20 cellular contexts compared by ENCODE assay signal in the genomic region with DNA sequence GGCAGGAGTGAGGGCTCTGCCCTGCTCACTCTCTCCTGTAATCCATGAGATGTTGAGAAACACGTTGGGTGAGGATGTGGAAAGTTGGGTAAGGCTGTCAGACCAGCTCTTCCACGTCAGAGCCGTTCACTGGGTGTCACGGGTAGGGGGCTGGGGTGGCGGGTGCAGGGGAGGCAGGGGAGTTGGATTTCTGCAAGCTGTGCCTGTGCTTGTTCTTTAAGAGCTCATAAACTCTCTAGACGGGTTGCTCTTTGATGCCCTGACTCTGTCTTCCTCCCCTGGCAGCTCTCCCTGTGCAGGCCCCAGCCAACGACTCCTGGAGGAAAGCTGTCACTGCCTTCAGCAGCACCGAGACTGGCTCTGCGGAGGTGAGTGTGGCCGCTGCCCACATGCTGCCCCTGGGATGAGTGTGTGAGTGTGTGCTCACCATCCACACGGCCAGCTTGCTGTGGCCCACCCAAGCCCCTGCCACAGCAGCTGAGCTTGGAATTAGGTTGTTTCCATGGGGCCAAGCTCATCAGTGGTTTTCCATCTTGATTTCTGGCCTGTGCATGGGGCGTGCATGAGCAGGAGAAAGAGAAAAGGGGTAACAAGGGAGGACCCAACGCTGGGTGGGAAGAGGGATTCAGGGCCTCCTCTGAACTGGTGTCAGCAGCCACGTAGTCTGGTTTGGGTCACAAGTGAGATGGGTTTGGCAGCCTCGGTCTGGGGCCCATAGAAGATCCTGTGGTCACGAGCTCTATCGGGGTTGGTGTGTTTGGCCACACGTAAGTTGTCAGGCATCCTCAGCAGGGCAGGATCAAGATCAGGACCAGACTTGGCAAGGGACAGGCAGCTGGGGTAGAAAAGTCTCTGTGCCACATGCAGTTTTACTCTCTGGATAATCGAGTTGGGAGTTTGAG. TPM values are rescaled to one million over a fixed set of nuclear protein-coding genes. Genes with fewer than 3 reads are reported as not detected.
DNase-seq lines count a peak whose midpoint lies in the region; ATAC-seq, FAIRE-seq and TF ChIP-seq lines count a peak whose summit lies in the region.
"Had no signal": no experiment of that assay in that cellular context is flagged by ENCODE, and none has a peak within 500 bp of the region (broad histone marks: within the 10 kb centered on the region; RNA-seq: fewer than 3 reads in every experiment).

No MANE protein-coding gene starts in this region.

- no peak overlapping the region for H4K5ac ChIP-seq in H1 (ENCODE audit: insufficient read length, low read depth, low read length)

- H4K91ac ChIP-seq in H1 (replicated peaks; ENCODE audit: insufficient read length, low read length) = no peak overlapping the region

- TF ChIP-seq POLR2A in H1 (IDR thresholded peaks at IDR 0.05; ENCODE audit: control extremely low read depth in 1 of 2, low read depth in 2 of 2, low read length in 2 of 2) = no peak

- no peak overlapping the region for H3K4me3 Mint-ChIP-seq in MCF 10A (ENCODE audit: unreplicated experiment)
- no peak overlapping the region for H3K4me3 Mint-ChIP-seq in mesothelial cell of epicardium
- peak overlapping the region; percentile 28 for H3K4me3 Mint-ChIP-seq in type B pancreatic cell
- no peak overlapping the region for H3K4me3 Mint-ChIP-seq in activated CD8-positive, alpha-beta memory T cell treated with anti-CD3 and anti-CD28 coated beads, Interleukin-2, amount 10 ng/mL, durations not matched to agents 7 days and 5 days

- H3K9ac ChIP-seq in mammary epithelial cell (ENCODE audit: insufficient read depth, low read length) = no peak overlapping the region
- no peak overlapping the region for H3K9ac ChIP-seq in H1 (replicated peaks in 1 of 4; ENCODE audit: extremely low read depth in 1 of 4, low read depth in 3 of 4, low read length in 3 of 4)

- H3K56ac ChIP-seq in H1 (replicated peaks; ENCODE audit: insufficient read length, low read depth, low read length) = no peak overlapping the region

- H3K9me3 Mint-ChIP-seq in MCF 10A (ENCODE audit: unreplicated experiment) (no peaks in the 10 kb centered on the region), mesothelial cell of epicardium (no peaks in the 10 kb centered on the region), type B pancreatic cell (no peaks in the 10 kb centered on the region)
- no peaks in the 10 kb centered on the region for H3K9me3 Mint-ChIP-seq in activated CD8-positive, alpha-beta memory T cell treated with anti-CD3 and anti-CD28 coated beads, Interleukin-2, amount 10 ng/mL, durations not matched to agents 7 days and 5 days (ENCODE audit: low read depth)

- no peak overlapping the region; the same call in 1 of the 2 replicates for H2BK5ac ChIP-seq in H1 (ENCODE audit: low read depth, low read length)

- H3K27me3 Mint-ChIP-seq in MCF 10A (ENCODE audit: insufficient read depth, unreplicated experiment) = no peaks in the 10 kb centered on the region
- H3K27me3 Mint-ChIP-seq in mesothelial cell of epicardium (ENCODE audit: low read depth) = no peaks in the 10 kb centered on the region
- H3K27me3 Mint-ChIP-seq in type B pancreatic cell = no peaks in the 10 kb centered on the region
- H3K27me3 Mint-ChIP-seq in activated CD8-positive, alpha-beta memory T cell treated with anti-CD3 and anti-CD28 coated beads, Interleukin-2, amount 10 ng/mL, durations not matched to agents 7 days and 5 days = no peaks in the 10 kb centered on the region

- peaks cover 14% of the 10 kb centered on the region; the same call in 1 of the 2 replicates for H3K79me1 ChIP-seq in H1 (ENCODE audit: low read depth, low read length)

- H3K27ac Mint-ChIP-seq in MCF 10A (ENCODE audit: low read depth, unreplicated experiment) (peak overlapping the region; percentile 39), mesothelial cell of epicardium (peak overlapping the region; percentile 93), type B pancreatic cell (peak overlapping the region; percentile 82)
- H3K27ac Mint-ChIP-seq in activated CD8-positive, alpha-beta memory T cell treated with anti-CD3 and anti-CD28 coated beads, Interleukin-2, amount 10 ng/mL, durations not matched to agents 7 days and 5 days = no peak overlapping the region

- H3K4ac ChIP-seq in H1 (replicated peaks; ENCODE audit: insufficient read length, low read depth, low read length) = no peak overlapping the region

- peaks cover 14% of the 10 kb centered on the region for H3K4me1 ChIP-seq in mammary epithelial cell (ENCODE audit: insufficient read depth, low read length)
- H3K4me1 ChIP-seq in H1 (replicated peaks in 1 of 4; ENCODE audit: control insufficient read depth in 3 of 4, insufficient read depth in 4 of 4, low read length in 3 of 4) = no peaks in the 10 kb centered on the region; a peak in 1 of 7 replicates
- H3K4me1 ChIP-seq: upper lobe of left lung had no signal

- CTCF ChIA-PET in MCF 10A (lab: Yijun Ruan, JAX) (interaction anchor here (0.6 to 1.5 kb wide), 2 partner anchors 132 to 775 kb away, joined by 5 to 7 read pairs; no protein-coding TSS in a partner anchor), mammary epithelial cell (lab: Charles Lee; ENCODE audit: low non-redundant PET) (no interaction called here), H1 (lab: Charles Lee; ENCODE audit: partially characterized antibody) (interaction anchor here (0.8 to 1.8 kb wide), 6 partner anchors 9 to 114 kb away, joined by 3 to 6 read pairs (median 3); no protein-coding TSS in a partner anchor)
- CTCF ChIA-PET in activated CD8-positive, alpha-beta memory T cell treated with anti-CD3 and anti-CD28 coated beads, Interleukin-2, amount 10 ng/mL, durations not matched to agents 7 days and 5 days (lab: Charles Lee) = interaction anchor here (0.5 to 3.1 kb wide), 6 partner anchors 18 to 132 kb away, joined by 3 to 12 read pairs (median 5); a partner anchor contains a TSS

- H2BK15ac ChIP-seq in H1 (ENCODE audit: low read length) = no peak overlapping the region

- dilution Hi-C loops in mammary epithelial cell (cut with HindIII; ENCODE audit: low sequenced_read_pairs) = loop anchor here (5.0 kb wide), 1 partner anchor 36 kb away; no protein-coding TSS in a partner anchor

- BruUV-seq in MCF 10A (replicated peaks; lab: Mats Ljungman, UMichigan) (no TSS peak), mammary epithelial cell (replicated peaks; lab: Mats Ljungman, UMichigan) (no TSS peak)

- no peak for TF ChIP-seq CTCF in MCF 10A (IDR thresholded peaks at IDR 0.05; ENCODE audit: unreplicated experiment)
- TF ChIP-seq CTCF in mammary epithelial cell (conservative IDR thresholded peaks at IDR 0.05 in 1 of 2, IDR thresholded peaks at IDR 0.05 in 1 of 2; ENCODE audit: extremely low read depth in 1 of 2, insufficient read depth in 1 of 2, low read depth in 1 of 2, low read length in 2 of 2) = no peak
- TF ChIP-seq CTCF in H1 (IDR thresholded peaks at IDR 0.05; ENCODE audit: control extremely low read depth in 1 of 3, insufficient read depth in 1 of 3, low read depth in 1 of 3, low read length in 3 of 3) = no peak
- no peak for TF ChIP-seq CTCF in mesothelial cell of epicardium (IDR thresholded peaks at IDR 0.05; ENCODE audit: unreplicated experiment)
- no peak for TF ChIP-seq CTCF in type B pancreatic cell (conservative IDR thresholded peaks at IDR 0.05)

- no peak overlapping the region for H3K14ac ChIP-seq in H1 (ENCODE audit: insufficient read length)

- intact Hi-C loops in MCF 10A (cut with micrococcal nuclease) = no loop called here
- intact Hi-C loops in mammary epithelial cell (cut with micrococcal nuclease) = no loop called here

- H3K4me2 ChIP-seq in mammary epithelial cell (ENCODE audit: insufficient read depth, low read depth, low read length) (no peak overlapping the region), H1 (ENCODE audit: insufficient read depth in 1 of 2, low read depth in 2 of 2, low read length in 2 of 2) (no peak overlapping the region)

- no peaks in the 10 kb centered on the region for H3K23me2 ChIP-seq in H1 (ENCODE audit: low read depth, low read length)

- H3K36me3 ChIP-seq in mammary epithelial cell (ENCODE audit: insufficient read depth, low read length) = peaks cover 45% of the 10 kb centered on the region
- H3K36me3 ChIP-seq in H1 (ENCODE audit: control insufficient read depth in 2 of 4, insufficient read depth in 4 of 4, low read length in 3 of 4) = peaks cover 68 to 96% (median 88%) of the 10 kb centered on the region in 4 experiments

- H3K4me1 Mint-ChIP-seq in MCF 10A (ENCODE audit: insufficient read depth, unreplicated experiment) (no peaks in the 10 kb centered on the region), mesothelial cell of epicardium (peaks cover 11% of the 10 kb centered on the region), type B pancreatic cell (ENCODE audit: unreplicated experiment) (no peaks in the 10 kb centered on the region)
- peaks cover 2% of the 10 kb centered on the region for H3K4me1 Mint-ChIP-seq in activated CD8-positive, alpha-beta memory T cell treated with anti-CD3 and anti-CD28 coated beads, Interleukin-2, amount 10 ng/mL, durations not matched to agents 7 days and 5 days

- H3K36me3 Mint-ChIP-seq in MCF 10A (ENCODE audit: insufficient read depth, unreplicated experiment) (peaks cover 96% of the 10 kb centered on the region), mesothelial cell of epicardium (peaks cover 36% of the 10 kb centered on the region), type B pancreatic cell (peaks cover 22% of the 10 kb centered on the region)
- H3K36me3 Mint-ChIP-seq in activated CD8-positive, alpha-beta memory T cell treated with anti-CD3 and anti-CD28 coated beads, Interleukin-2, amount 10 ng/mL, durations not matched to agents 7 days and 5 days = peaks cover 52% of the 10 kb centered on the region

- H3K27ac ChIP-seq in mammary epithelial cell (ENCODE audit: insufficient read depth, low read depth, low read length) = no peak overlapping the region
- H3K27ac ChIP-seq in H1 (ENCODE audit: low read depth, low read length) = no peak overlapping the region
- H3K27ac ChIP-seq: cardiac muscle cell, upper lobe of left lung had no signal

- H2AK5ac ChIP-seq in H1 (ENCODE audit: low read depth, low read length) = no peak overlapping the region

- WGBS in mammary epithelial cell (ENCODE audit: low coverage, missing lambda C conversion rate) = 44% methylated on average over 14 of the region's 19 CpGs
- WGBS in H1 (ENCODE audit: extremely low coverage in 1 of 2, insufficient coverage in 1 of 2, insufficient read length in 1 of 2, insufficient replicate concordance in 2 of 2, low coverage in 1 of 2, low lambda C conversion rate in 2 of 2, missing lambda C conversion rate in 1 of 2), 2 experiments = 89% methylated on average over 19 of the region's 19 CpGs; no CpG with 5 or more reads in 1 of the 2 experiments

- in situ Hi-C loops in mammary epithelial cell (cut with MboI; ENCODE audit: low sequenced_read_pairs in 2 of 2) = no loop called here

- POLR2A ChIA-PET in MCF 10A (lab: Yijun Ruan, JAX) (interaction anchor here (0.8 kb wide), 1 partner anchor 803 kb away, joined by 4 read pairs; no protein-coding TSS in a partner anchor), H1 (lab: Charles Lee; ENCODE audit: partially characterized antibody) (interaction anchor here (0.6 to 1.6 kb wide), 6 partner anchors 11 to 88 kb away, joined by 3 read pairs; no protein-coding TSS in a partner anchor)

- TF ChIP-seq EP300 in H1 (IDR thresholded peaks at IDR 0.05; ENCODE audit: borderline replicate concordance in 1 of 2, low read depth in 2 of 2, low read length in 2 of 2) = no peak

- DNase-seq in MCF 10A (ENCODE audit: unreplicated experiment) = no peak
- no peak for DNase-seq in mammary epithelial cell
- no peak for DNase-seq in H1 (ENCODE audit: low read depth in 1 of 2, low spot score in 2 of 2)
- no peak for DNase-seq in mesothelial cell of epicardium (ENCODE audit: low spot score in 2 of 2, unreplicated experiment in 2 of 2)
- DNase-seq in type B pancreatic cell (ENCODE audit: extremely low spot score, unreplicated experiment) = no peak
- no peak for DNase-seq in activated CD8-positive, alpha-beta memory T cell treated with anti-CD3 and anti-CD28 coated beads, Interleukin-2, amount 10 ng/mL, durations not matched to agents 7 days and 5 days
- DNase-seq in NCI-H1417 treated with DMSO at 0.1 percent for 48 hours (lab: John Stamatoyannopoulos, UW) = no peak
- DNase-seq: activated CD4-positive, CD25-positive, alpha-beta regulatory T cell; activated naive CD4-positive, alpha-beta T cell treated with Interleukin-2 at 50 U/mL for 16 hours; EL; mesendoderm; MM.1S; NCI-H2081; NCI-H748 treated with DMSO at 0.1 percent for 48 hours; occipital lobe; small intestine; upper lobe of left lung had no signal

- H3K23ac ChIP-seq in H1 (ENCODE audit: insufficient read length) = no peak overlapping the region

- TF ChIP-seq RAD21 in H1 (IDR thresholded peaks at IDR 0.05 in 1 of 2, conservative IDR thresholded peaks at IDR 0.05 in 1 of 2; ENCODE audit: low read depth in 2 of 2, low read length in 2 of 2) = no peak

- H2BK20ac ChIP-seq in H1 (ENCODE audit: low read length) = no peak overlapping the region

- H3K27me3 ChIP-seq in mammary epithelial cell (ENCODE audit: insufficient read depth, low read length) (no peaks in the 10 kb centered on the region), H1 (replicated peaks in 1 of 4; ENCODE audit: control insufficient read depth in 3 of 4, extremely low read depth in 1 of 4, insufficient read depth in 3 of 4, low read length in 3 of 4) (no peaks in the 10 kb centered on the region)
- H3K27me3 ChIP-seq: cardiac muscle cell, upper lobe of left lung had no signal

- H3K4me3 ChIP-seq in mammary epithelial cell (replicated peaks in 1 of 3; ENCODE audit: insufficient read depth in 1 of 3, low read depth in 2 of 3, low read length in 3 of 3) = no peak overlapping the region
- H3K4me3 ChIP-seq in H1 (ENCODE audit: extremely low read depth in 1 of 4, insufficient read depth in 2 of 4, low read depth in 3 of 4, low read length in 4 of 4) = no peak overlapping the region
- H3K4me3 ChIP-seq: cardiac muscle cell, upper lobe of left lung had no signal

- H3K79me2 ChIP-seq in mammary epithelial cell (ENCODE audit: insufficient read depth, low read length) = peaks cover 36% of the 10 kb centered on the region
- peaks cover 0 to 17% of the 10 kb centered on the region in 2 experiments; a peak in 1 of 4 replicates for H3K79me2 ChIP-seq in H1 (ENCODE audit: control insufficient read depth in 1 of 2, insufficient read depth in 2 of 2, low read length in 2 of 2)

- H2BK120ac ChIP-seq in H1 (replicated peaks; ENCODE audit: low read depth, low read length) = no peak overlapping the region

- no peaks in the 10 kb centered on the region for H4K20me1 ChIP-seq in mammary epithelial cell (ENCODE audit: insufficient read depth, low read length)
- H4K20me1 ChIP-seq in H1 (replicated peaks in 1 of 2; ENCODE audit: control insufficient read depth in 1 of 2, insufficient read depth in 2 of 2, low read length in 2 of 2) = peaks cover 7 to 26% of the 10 kb centered on the region in 2 experiments

- H2AFZ ChIP-seq in mammary epithelial cell (ENCODE audit: low read depth, low read length) = no peak overlapping the region
- H2AFZ ChIP-seq in H1 (ENCODE audit: low read length) = no peak overlapping the region

- FAIRE-seq in H1 (lab: Jason Lieb, UNC) = no peak
- FAIRE-seq: small intestine had no signal

- no peak for ATAC-seq in SK-N-SH treated with all-trans-retinoic acid at 6 μM for 48 hours
- ATAC-seq in activated CD8-positive, alpha-beta memory T cell treated with anti-CD3 and anti-CD28 coated beads, Interleukin-2, amount 10 ng/mL, durations not matched to agents 7 days and 5 days = no peak
- ATAC-seq: Panc1 had no signal

- peak overlapping the region; percentile 7; the same call in 1 of the 2 replicates for H4K8ac ChIP-seq in H1 (ENCODE audit: extremely low read depth, insufficient read depth, low read length)

- H3K9me3 ChIP-seq in mammary epithelial cell (replicated peaks; ENCODE audit: insufficient read depth, low read length) (no peaks in the 10 kb centered on the region), H1 (ENCODE audit: insufficient read depth in 2 of 2, low read depth in 1 of 2, low read length in 1 of 2) (no peaks in the 10 kb centered on the region)
- H3K9me3 ChIP-seq: upper lobe of left lung had no signal

- no peak overlapping the region for H2BK12ac ChIP-seq in H1 (ENCODE audit: low read depth, low read length)

- H3K18ac ChIP-seq in H1 (ENCODE audit: extremely low read depth, low read length) = no peak overlapping the region

RNA-seq across cellular contexts. Expression of a gene that starts 21.0 kb away (rescaled TPM):
- total RNA-seq in MCF 10A (2022) (19.7 and 24.5 TPM in 2 replicates), mammary epithelial cell (10 to 100 TPM; 16.0 to 19.6 TPM), mesothelial cell of epicardium (54.8 to 59.2 TPM (median 57.2 TPM) in 3 replicates), type B pancreatic cell (ENCODE audit: low replicate concordance) (48.7 and 55.4 TPM in 2 replicates)
- polyA plus RNA-seq in mammary epithelial cell (10.6 TPM), H1 (2011; rRNA removed) (33.2 and 41.8 TPM in 2 replicates)
- 8.6 TPM for polyA minus RNA-seq in mammary epithelial cell
- total RNA-seq in H1 (2021; fragmentation: NEBNext Ultra II Directional; extraction: Animal tissue kit (Norgen Biotek cat#: 25700)) = 22.3 and 25.7 TPM in 2 replicates
- 26.4 TPM for polyA plus RNA-seq in H1 (2011; cell fraction: cytosol; rRNA removed)
- polyA plus RNA-seq in H1 (2011; cell fraction: nucleus; rRNA removed) = 139 TPM
- 25.0 to 35.0 TPM (median 30.7 TPM) in 4 replicates for polyA plus RNA-seq in H1 (2012, experiment 1 of 2)
- 16.7 TPM for polyA plus RNA-seq in H1 (2012, experiment 2 of 2)
- polyA plus RNA-seq in H1 (2013, experiment 1 of 2) = 19.9 TPM
- 17.4 TPM for polyA plus RNA-seq in H1 (2013, experiment 2 of 2)
- 25.0 and 29.3 TPM in 2 replicates for polyA minus RNA-seq in H1 (2011; rRNA and poly(A)+ RNA removed)
- polyA minus RNA-seq in H1 (2011; cell fraction: cytosol; rRNA and poly(A)+ RNA removed) = 11.9 TPM
- 21.2 TPM for polyA minus RNA-seq in H1 (2011; cell fraction: nucleus; rRNA and poly(A)+ RNA removed)
- total RNA-seq in activated CD8-positive, alpha-beta memory T cell treated with anti-CD3 and anti-CD28 coated beads, Interleukin-2, amount 10 ng/mL, durations not matched to agents 7 days and 5 days = 10 to 100 TPM; 41.5 to 53.7 TPM

RNA-seq across cellular contexts. Expression of a gene that starts 49.4 kb away (rescaled TPM):
- 20.0 and 22.7 TPM in 2 replicates for total RNA-seq in MCF 10A (2022)
- 10 to 100 TPM; 17.5 to 21.7 TPM for total RNA-seq in mammary epithelial cell
- 22.9 TPM for polyA plus RNA-seq in mammary epithelial cell
- polyA minus RNA-seq in mammary epithelial cell = 22.6 TPM
- total RNA-seq in H1 (2021; fragmentation: NEBNext Ultra II Directional; extraction: Animal tissue kit (Norgen Biotek cat#: 25700)) = 35.1 and 36.2 TPM in 2 replicates
- polyA plus RNA-seq in H1 (2011; rRNA removed) = 42.0 and 47.0 TPM in 2 replicates
- polyA plus RNA-seq in H1 (2011; cell fraction: cytosol; rRNA removed) = 43.9 TPM
- polyA plus RNA-seq in H1 (2011; cell fraction: nucleus; rRNA removed) = 55.2 TPM
- polyA plus RNA-seq in H1 (2012, experiment 1 of 2) = 27.7 to 42.8 TPM (median 39.0 TPM) in 4 replicates
- 37.9 TPM for polyA plus RNA-seq in H1 (2012, experiment 2 of 2)
- 18.6 TPM for polyA plus RNA-seq in H1 (2013, experiment 1 of 2)
- 19.0 TPM for polyA plus RNA-seq in H1 (2013, experiment 2 of 2)
- 26.7 and 27.2 TPM in 2 replicates for polyA minus RNA-seq in H1 (2011; rRNA and poly(A)+ RNA removed)
- polyA minus RNA-seq in H1 (2011; cell fraction: cytosol; rRNA and poly(A)+ RNA removed) = 35.4 TPM
- 34.5 TPM for polyA minus RNA-seq in H1 (2011; cell fraction: nucleus; rRNA and poly(A)+ RNA removed)
- total RNA-seq in mesothelial cell of epicardium = 21.9 to 26.6 TPM (median 23.2 TPM) in 3 replicates
- 25.9 and 36.8 TPM in 2 replicates for total RNA-seq in type B pancreatic cell (ENCODE audit: low replicate concordance)
- total RNA-seq in activated CD8-positive, alpha-beta memory T cell treated with anti-CD3 and anti-CD28 coated beads, Interleukin-2, amount 10 ng/mL, durations not matched to agents 7 days and 5 days = 10 to 100 TPM; 26.1 to 29.6 TPM
